Comparison of ENCODE assay signal across 8 cellular contexts in genomic region chr14:104694991-104695659, GRCh38. TPM values are rescaled to one million over a fixed set of nuclear protein-coding genes. Genes with fewer than 3 reads are reported as not detected.
DNase-seq lines count a peak whose midpoint lies in the region; ATAC-seq, FAIRE-seq and TF ChIP-seq lines count a peak whose summit lies in the region.

No MANE protein-coding gene starts in this region.

- peaks cover 4% of the 10 kb centered on the region for H3K36me3 Mint-ChIP-seq in central memory CD8-positive, alpha-beta T cell (ENCODE audit: insufficient read depth)
- H3K36me3 Mint-ChIP-seq in neural crest cell (ENCODE audit: low read depth): no peaks in the 10 kb centered on the region

- no peak for TF ChIP-seq CTCF in neural crest cell (conservative IDR thresholded peaks at IDR 0.05)

- peak; percentile 77 for FAIRE-seq in RCC 7860 (lab: Jason Lieb, UNC)

- no peaks in the 10 kb centered on the region for H3K9me3 Mint-ChIP-seq in central memory CD8-positive, alpha-beta T cell
- H3K9me3 Mint-ChIP-seq in neural crest cell: no peaks in the 10 kb centered on the region

- H3K27ac Mint-ChIP-seq in central memory CD8-positive, alpha-beta T cell (ENCODE audit: low read depth): peak overlapping the region; percentile 85
- peak overlapping the region; percentile 12 for H3K27ac Mint-ChIP-seq in neural crest cell (ENCODE audit: unreplicated experiment)

- DNase-seq in Daoy (ENCODE audit: low read depth) (peak; percentile 83), RCC 7860 (ENCODE audit: low spot score) (peak; percentile 84), neural crest cell (ENCODE audit: low read depth, low spot score) (no peak), OCI-M2 (lab: John Stamatoyannopoulos, UW; ENCODE audit: unreplicated experiment) (no peak), KBM-7 (no peak), NCI-H526 treated with DMSO at 0.1 percent for 48 hours (lab: John Stamatoyannopoulos, UW) (no peak)
- DNase-seq in central memory CD8-positive, alpha-beta T cell (ENCODE audit: low spot score in 2 of 2): peak in 1 of 2 donors; percentile 32

- ATAC-seq in central memory CD8-positive, alpha-beta T cell (replicated peaks; ENCODE audit: extremely low read depth, poor library complexity, severe bottlenecking): peak; percentile 83
- no peak for ATAC-seq in HG02798 (IDR thresholded peaks at IDR 0.05; ENCODE audit: poor library complexity, unreplicated experiment)

- H3K4me1 Mint-ChIP-seq in central memory CD8-positive, alpha-beta T cell: peaks cover 21% of the 10 kb centered on the region
- peaks cover 16% of the 10 kb centered on the region for H3K4me1 Mint-ChIP-seq in neural crest cell

- in situ Hi-C loops in KBM-7 (cut with MboI; ENCODE audit: low pct_unique_long_range_greater_than_20kb, low sequenced_read_pairs): no loop called here

- H3K27me3 Mint-ChIP-seq in central memory CD8-positive, alpha-beta T cell: no peaks in the 10 kb centered on the region
- H3K27me3 Mint-ChIP-seq in neural crest cell (ENCODE audit: low read depth): no peaks in the 10 kb centered on the region

- peak overlapping the region; percentile 63 for H3K4me3 Mint-ChIP-seq in central memory CD8-positive, alpha-beta T cell
- H3K4me3 Mint-ChIP-seq in neural crest cell: peak overlapping the region; percentile 66

RNA-seq across cellular contexts. Expression of gene INF2, which starts 5.7 kb away (rescaled TPM):
- 40.6 and 48.9 TPM in 2 replicates for total RNA-seq in Daoy (2014; rRNA removed; shearing (Covaris generic))
- 60.6 and 61.7 TPM in 2 replicates for total RNA-seq in neural crest cell

RNA-seq across cellular contexts. Expression of gene ADSS1, which starts 28.9 kb away (rescaled TPM):
- 0.57 and 2.7 TPM in 2 replicates for total RNA-seq in Daoy (2014; rRNA removed; shearing (Covaris generic))
- total RNA-seq in neural crest cell: 4.4 and 5.0 TPM in 2 replicates

RNA-seq across cellular contexts. Expression of gene SIVA1, which starts 57.8 kb away (rescaled TPM):
- total RNA-seq in Daoy (2014; rRNA removed; shearing (Covaris generic)): 525 and 582 TPM in 2 replicates
- 109 and 121 TPM in 2 replicates for total RNA-seq in neural crest cell

Comparison
In these comparisons a context has a peak if more than half of its experiments do, and no peak if none do; other contexts are left out.
1. DNase-seq: peak in Daoy (single experiment) and RCC 7860 (single experiment); none in neural crest cell (single experiment), OCI-M2 (single experiment), KBM-7 (single experiment) and NCI-H526 treated with DMSO at 0.1 percent for 48 hours (single experiment).